ENCODE assay signal across 8 cellular contexts in the genomic region with DNA sequence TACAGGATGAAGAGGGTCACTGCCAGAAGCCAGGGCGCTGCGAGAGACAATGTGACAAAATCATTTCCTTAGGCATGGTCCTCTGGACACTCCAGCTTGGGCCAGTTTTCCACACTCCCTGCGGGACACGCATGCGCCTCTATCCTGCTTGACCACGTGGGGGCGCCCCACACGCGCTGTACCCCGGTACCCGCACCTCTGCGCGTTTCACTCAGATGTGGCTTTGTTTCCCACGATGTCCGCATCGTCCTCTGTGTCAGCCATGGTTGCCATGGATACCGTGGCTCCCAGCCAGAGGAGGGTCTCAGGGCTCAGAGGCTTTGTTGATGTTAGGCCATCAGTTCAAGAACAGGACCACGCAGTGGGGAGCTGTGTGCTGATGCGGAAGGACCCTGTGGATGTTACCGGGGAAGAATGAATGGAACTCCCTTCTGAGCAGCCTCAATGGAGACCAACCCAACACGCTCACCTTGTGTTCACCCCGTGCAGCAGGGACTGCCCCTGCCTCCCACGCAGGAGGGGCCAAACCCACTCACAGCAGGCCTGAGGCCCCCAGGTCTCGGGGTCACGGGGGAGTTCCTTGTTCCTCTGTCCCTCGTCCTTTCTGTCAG.
DNase-seq lines count a peak whose midpoint lies in the region; ATAC-seq and TF ChIP-seq lines count a peak whose summit lies in the region.

No MANE protein-coding gene starts in this region.

- TF ChIP-seq POLR2A in Peyer's patch (IDR thresholded peaks at IDR 0.05): no peak

- no peaks in the 10 kb centered on the region for H3K36me3 ChIP-seq in Peyer's patch
- no peaks in the 10 kb centered on the region for H3K36me3 ChIP-seq in heart right ventricle
- no peaks in the 10 kb centered on the region for H3K36me3 ChIP-seq in psoas muscle (ENCODE audit: insufficient read depth in 1 of 2, low read depth in 1 of 2)

- peak; percentile 33 for DNase-seq in HK-2 (ENCODE audit: unreplicated experiment)
- DNase-seq in Peyer's patch: peak in 2 of 3 donors; percentile 61 to 74
- DNase-seq in activated naive CD4-positive, alpha-beta T cell (lab: John Stamatoyannopoulos, UW): peak in 3 of 4 experiments; percentile 5 to 17 (median 10)
- DNase-seq in heart right ventricle: peak; percentile 11 to 53
- peak; percentile 30 to 66 for DNase-seq in psoas muscle

- no peaks in the 10 kb centered on the region for H3K4me1 ChIP-seq in Peyer's patch
- H3K4me1 ChIP-seq in heart right ventricle: peaks cover 0 to 8% (median 0%) of the 10 kb centered on the region in 9 donors
- H3K4me1 ChIP-seq in psoas muscle: no peaks in the 10 kb centered on the region

- H3K9me3 ChIP-seq in Peyer's patch (no peaks in the 10 kb centered on the region), heart right ventricle (peaks cover 0 to 7% (median 0%) of the 10 kb centered on the region in 11 donors), psoas muscle (no peaks in the 10 kb centered on the region)

- intact Hi-C loops in heart right ventricle (cut with DNase I): no loop called here
- intact Hi-C loops in psoas muscle (cut with DNase I): no loop called here

- H3K27me3 ChIP-seq in Peyer's patch (peaks cover 0 to 6% of the 10 kb centered on the region in 2 donors), heart right ventricle (peaks cover 8 to 95% (median 62%) of the 10 kb centered on the region in 7 donors), psoas muscle (ENCODE audit: insufficient read depth in 3 of 3, low read length in 2 of 3) (peaks cover 0 to 52% (median 5%) of the 10 kb centered on the region in 3 donors)

- ATAC-seq in heart right ventricle (peak in 6 of 8 donors; percentile 47 to 64 (median 49)), psoas muscle (peak in 1 of 4 donors; percentile 68), HG03135 (IDR thresholded peaks at IDR 0.05; ENCODE audit: unreplicated experiment) (no peak), HG03442 (IDR thresholded peaks at IDR 0.05; ENCODE audit: unreplicated experiment) (no peak)

- H3K4me3 ChIP-seq in Peyer's patch (no peak overlapping the region), heart right ventricle (no peak overlapping the region), psoas muscle (no peak overlapping the region)

- WGBS in heart right ventricle, 2 donors: 17 to 21% methylated on average over 26 of the region's 26 CpGs
- WGBS in psoas muscle, 3 donors: 24 to 26% (median 26%) methylated on average over 25 to 26 of the region's 26 CpGs

- TF ChIP-seq CTCF in C4-2B (conservative IDR thresholded peaks at IDR 0.05) (peak; percentile 88), Peyer's patch (IDR thresholded peaks at IDR 0.05) (peak in 5 of 6 experiments; percentile 20 to 66 (median 57)), heart right ventricle (IDR thresholded peaks at IDR 0.05) (peak in 8 of 9 donors; percentile 16 to 81 (median 56)), psoas muscle (IDR thresholded peaks at IDR 0.05) (peak; percentile 37)

- H3K27ac ChIP-seq in C4-2B (no peak overlapping the region), Peyer's patch (no peak overlapping the region), heart right ventricle (no peak overlapping the region), psoas muscle (no peak overlapping the region)

Comparison
In these comparisons a context has a peak if more than half of its experiments do, and no peak if none do; other contexts are left out.
1. CTCF ChIP-seq: peak in every context shown above with its lines; median percentile 88 in C4-2B; 57 in Peyer's patch; 56 in heart right ventricle; 37 in psoas muscle.
2. DNase-seq: peak in every context shown above with its lines; median percentile 68 in Peyer's patch; 48 in psoas muscle; 33 in HK-2; 32 in heart right ventricle; 10 in activated naive CD4-positive, alpha-beta T cell.
3. ATAC-seq: peak in heart right ventricle (6 of 8); none in HG03135 (single experiment) and HG03442 (single experiment).